Comparison of ENCODE assay signal across 8 cellular contexts in the genomic region with DNA sequence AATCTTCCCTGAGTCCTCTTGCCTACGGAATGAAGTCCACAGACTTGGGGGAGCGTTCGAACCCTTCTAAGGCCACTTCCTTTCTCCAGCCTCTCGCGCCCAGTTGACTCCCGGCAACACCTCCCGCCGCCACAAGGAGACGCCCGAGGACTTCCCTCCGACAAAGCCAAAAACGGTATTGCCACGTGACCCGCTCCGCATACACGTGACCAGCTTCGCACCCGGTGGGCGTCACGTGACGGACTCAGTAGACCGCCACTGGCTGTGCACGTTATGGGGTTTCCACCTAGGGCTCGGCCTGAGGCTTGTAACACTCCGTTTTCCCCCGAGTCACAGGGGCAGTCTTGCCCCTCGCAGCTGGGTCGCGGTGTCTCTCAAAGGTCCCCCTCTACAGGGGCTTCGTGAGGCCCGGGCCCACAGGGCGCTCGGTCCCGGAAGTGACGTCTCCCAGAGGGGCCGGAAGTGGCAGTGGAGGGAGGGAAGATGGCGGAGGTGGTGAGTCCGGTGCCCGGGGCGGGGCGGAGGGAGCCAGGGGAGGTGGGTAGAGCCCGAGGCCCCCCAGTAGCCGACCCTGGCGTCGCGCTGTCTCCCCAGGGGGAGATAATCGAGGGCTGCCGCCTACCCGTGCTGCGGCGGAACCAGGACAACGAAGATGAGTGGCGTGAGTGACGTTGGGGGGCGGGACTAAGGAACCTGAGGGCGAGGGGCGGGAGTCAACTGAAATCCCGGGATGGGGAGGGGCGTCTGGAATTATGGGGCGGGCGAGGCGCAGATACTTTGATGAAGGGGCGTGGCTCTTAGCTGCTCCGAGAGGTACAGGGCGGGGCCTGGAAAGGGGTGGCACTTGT.
DNase-seq lines count a peak whose midpoint lies in the region; ATAC-seq, FAIRE-seq and TF ChIP-seq lines count a peak whose summit lies in the region.

Gene KAT5, plus strand, starts transcription at position 468 of the 848 bp plus-strand sequence. Its CDS starts 16 bp downstream, at position 484.

- TF ChIP-seq CTCF in AG09319 (IDR thresholded peaks at IDR 0.05; ENCODE audit: low read depth, low read length) = peak; percentile 99

- ATAC-seq in GM18909 (IDR thresholded peaks at IDR 0.05; ENCODE audit: poor library complexity, unreplicated experiment) (peak; percentile 83), HG03196 (IDR thresholded peaks at IDR 0.05; ENCODE audit: unreplicated experiment) (peak; percentile 76)

- DNase-seq in AG09319 (ENCODE audit: extremely low read depth, low read depth) (peak; percentile 94), NCI-H345 (lab: John Stamatoyannopoulos, UW) (peak; percentile 98)
- DNase-seq in activated CD4-positive, CD25-positive, alpha-beta regulatory T cell (lab: John Stamatoyannopoulos, UW) = peak; percentile 95 to 97 (median 96)
- peak; percentile 98 for DNase-seq in central memory CD4-positive, alpha-beta T cell
- DNase-seq in stimulated activated CD4-positive, alpha-beta T cell treated with anti-CD3 and anti-CD28 coated beads, Interleukin-12 subunit alpha, Interleukin-12 subunit beta, amount 100 ng/mL, for 4 hours = peak; percentile 97

- peak; percentile 13 for FAIRE-seq in islet of Langerhans (lab: Jason Lieb, UNC)

Comparison
In these comparisons a context has a peak if more than half of its experiments do, and no peak if none do; other contexts are left out.
1. Peak in every context shown above with its lines: DNase-seq and ATAC-seq.